ENCODE assay signal across 10 cellular contexts in genomic region chr3:127483902-127484591, GRCh38.
A peak's percentile ranks its signal among the peaks of the same experiment; 100 is the strongest.
DNase-seq lines count a peak whose midpoint lies in the region; ATAC-seq and TF ChIP-seq lines count a peak whose summit lies in the region.
"Had no signal": no experiment of that assay in that cellular context is flagged by ENCODE, and none has a peak within 500 bp of the region (broad histone marks: within the 10 kb centered on the region; RNA-seq: fewer than 3 reads in every experiment).

No MANE protein-coding gene starts in this region.

- H3K27ac Mint-ChIP-seq in activated T-cell treated with anti-CD3 and anti-CD28 coated beads, Interleukin-2, amount 50 U/mL, for 24 hours = peak overlapping the region; percentile 87
- H3K27ac Mint-ChIP-seq in CD4-positive, alpha-beta memory T cell = no peak overlapping the region

- H3K36me3 Mint-ChIP-seq in activated T-cell treated with anti-CD3 and anti-CD28 coated beads, Interleukin-2, amount 50 U/mL, for 24 hours (ENCODE audit: low read depth) = no peaks in the 10 kb centered on the region
- H3K36me3 Mint-ChIP-seq in CD4-positive, alpha-beta memory T cell = no peaks in the 10 kb centered on the region

- CTCF ChIA-PET in CD4-positive, alpha-beta memory T cell (lab: Charles Lee; ENCODE audit: partially characterized antibody) = no interaction called here

- H3K4me3 Mint-ChIP-seq in activated T-cell treated with anti-CD3 and anti-CD28 coated beads, Interleukin-2, amount 50 U/mL, for 24 hours = peak overlapping the region; percentile 28
- no peak overlapping the region for H3K4me3 Mint-ChIP-seq in CD4-positive, alpha-beta memory T cell

- H3K9me3 ChIP-seq in CD4-positive, alpha-beta memory T cell (ENCODE audit: control insufficient read depth in 1 of 2, low read length in 2 of 2) = no peaks in the 10 kb centered on the region

- H3K27me3 Mint-ChIP-seq in activated T-cell treated with anti-CD3 and anti-CD28 coated beads, Interleukin-2, amount 50 U/mL, for 24 hours = peaks cover 61% of the 10 kb centered on the region
- peaks cover 20 to 28% of the 10 kb centered on the region in 2 donors for H3K27me3 Mint-ChIP-seq in CD4-positive, alpha-beta memory T cell

- no peak overlapping the region for H3K27ac ChIP-seq in dorsolateral prefrontal cortex
- H3K27ac ChIP-seq in CD4-positive, alpha-beta memory T cell (ENCODE audit: low read depth, low read length) = no peak overlapping the region

- H3K4me3 ChIP-seq in dorsolateral prefrontal cortex = no peak overlapping the region
- H3K4me3 ChIP-seq in CD4-positive, alpha-beta memory T cell (ENCODE audit: low read length in 2 of 2) = no peak overlapping the region
- H3K4me3 ChIP-seq: skin epidermis had no signal

- H3K4me1 ChIP-seq in CD4-positive, alpha-beta memory T cell (ENCODE audit: insufficient read depth, low read length) = no peaks in the 10 kb centered on the region

- no peaks in the 10 kb centered on the region for H3K9me3 Mint-ChIP-seq in activated T-cell treated with anti-CD3 and anti-CD28 coated beads, Interleukin-2, amount 50 U/mL, for 24 hours
- H3K9me3 Mint-ChIP-seq in CD4-positive, alpha-beta memory T cell = no peaks in the 10 kb centered on the region

- no peak for DNase-seq in activated CD4-positive, CD25-positive, alpha-beta regulatory T cell treated with anti-CD3 and anti-CD28 coated beads, Interleukin-2, amount 50 U/mL, for 72 hours
- DNase-seq in activated T-cell treated with anti-CD3 and anti-CD28 coated beads, Interleukin-2, amount 50 U/mL, for 24 hours = peak; percentile 61
- DNase-seq in stimulated activated CD8-positive, alpha-beta memory T cell treated with anti-CD3 and anti-CD28 coated beads, Interleukin-7, amount 100 ng/mL, for 4 hours (ENCODE audit: low read depth in 2 of 2) = peak; percentile 2
- DNase-seq in dorsolateral prefrontal cortex = no peak
- no peak for DNase-seq in DMS53 (lab: John Stamatoyannopoulos, UW)
- no peak for DNase-seq in CD4-positive, alpha-beta memory T cell
- DNase-seq: NCI-H82 had no signal

- POLR2A ChIA-PET in CD4-positive, alpha-beta memory T cell (lab: Charles Lee; ENCODE audit: partially characterized antibody) = no interaction called here

- TF ChIP-seq CTCF in dorsolateral prefrontal cortex (IDR thresholded peaks at IDR 0.05 in 54 of 56, conservative IDR thresholded peaks at IDR 0.05 in 2 of 56; ENCODE audit: low read depth in 1 of 56, partially characterized antibody in 56 of 56) = no peak

- no peaks in the 10 kb centered on the region for H3K27me3 ChIP-seq in dorsolateral prefrontal cortex
- no peaks in the 10 kb centered on the region for H3K27me3 ChIP-seq in CD4-positive, alpha-beta memory T cell (ENCODE audit: insufficient read depth, low read length)

- H3K36me3 ChIP-seq in CD4-positive, alpha-beta memory T cell (ENCODE audit: insufficient read depth, low read length) = no peaks in the 10 kb centered on the region

- intact Hi-C loops in dorsolateral prefrontal cortex (cut with DNase I) = no loop called here
- intact Hi-C loops in CD4-positive, alpha-beta memory T cell (cut with micrococcal nuclease) = no loop called here

- peaks cover 31% of the 10 kb centered on the region for H3K4me1 Mint-ChIP-seq in activated T-cell treated with anti-CD3 and anti-CD28 coated beads, Interleukin-2, amount 50 U/mL, for 24 hours (ENCODE audit: low read depth)
- peaks cover 0 to 5% (median under 1%) of the 10 kb centered on the region in 4 donors for H3K4me1 Mint-ChIP-seq in CD4-positive, alpha-beta memory T cell

- ATAC-seq in activated CD4-positive, CD25-positive, alpha-beta regulatory T cell treated with anti-CD3 and anti-CD28 coated beads, Interleukin-2, amount 50 U/mL, for 24 hours = peak; percentile 58 to 74
- peak; percentile 72 for ATAC-seq in HG03045 (IDR thresholded peaks at IDR 0.05; ENCODE audit: unreplicated experiment)

Comparison
In these comparisons a context has a peak if more than half of its experiments do, and no peak if none do; other contexts are left out.
1. DNase-seq: peak in activated T-cell treated with anti-CD3 and anti-CD28 coated beads, Interleukin-2, amount 50 U/mL, for 24 hours (single experiment) and stimulated activated CD8-positive, alpha-beta memory T cell treated with anti-CD3 and anti-CD28 coated beads, Interleukin-7, amount 100 ng/mL, for 4 hours (2 of 2); none in activated CD4-positive, CD25-positive, alpha-beta regulatory T cell treated with anti-CD3 and anti-CD28 coated beads, Interleukin-2, amount 50 U/mL, for 72 hours (single experiment), dorsolateral prefrontal cortex (0 of 10), DMS53 (single experiment) and CD4-positive, alpha-beta memory T cell (0 of 5).